21 cellular contexts compared by ENCODE assay signal in genomic region chr19:28864577-28865042, GRCh38.
DNase-seq lines count a peak whose midpoint lies in the region; ATAC-seq and TF ChIP-seq lines count a peak whose summit lies in the region.
"Had no signal": no experiment of that assay in that cellular context is flagged by ENCODE, and none has a peak within 500 bp of the region (broad histone marks: within the 10 kb centered on the region; RNA-seq: fewer than 3 reads in every experiment).

No MANE protein-coding gene starts in this region.

- WGBS in suprapubic skin: 30% methylated on average over 9 of the region's 9 CpGs

- peak overlapping the region; percentile 73 for H3K27ac Mint-ChIP-seq in mesothelial cell of epicardium
- H3K27ac Mint-ChIP-seq: activated T-cell treated with anti-CD3 and anti-CD28 coated beads, Interleukin-2, amount 50 U/mL, for 72 hours; natural killer cell; T-helper 17 cell; WTC11 had no signal

- H3K9me3 Mint-ChIP-seq in mesothelial cell of epicardium: no peaks in the 10 kb centered on the region
- H3K9me3 Mint-ChIP-seq: natural killer cell had no signal

- peak overlapping the region; percentile 8 to 44 for H3K27ac ChIP-seq in uterus
- no peak overlapping the region for H3K27ac ChIP-seq in suprapubic skin
- H3K27ac ChIP-seq: breast epithelium, SJSA1, thoracic aorta had no signal

- H3K36me3 Mint-ChIP-seq in mesothelial cell of epicardium: no peaks in the 10 kb centered on the region
- H3K36me3 Mint-ChIP-seq: natural killer cell had no signal

- H3K4me1 ChIP-seq in uterus: no peaks in the 10 kb centered on the region
- peaks cover 4% of the 10 kb centered on the region for H3K4me1 ChIP-seq in suprapubic skin
- H3K4me1 ChIP-seq: breast epithelium, SJSA1 had no signal

- H3K9me3 ChIP-seq in uterus: no peaks in the 10 kb centered on the region
- H3K9me3 ChIP-seq in suprapubic skin: no peaks in the 10 kb centered on the region
- H3K9me3 ChIP-seq: breast epithelium, SJSA1, thoracic aorta had no signal

- TF ChIP-seq CTCF in cardiac fibroblast (IDR thresholded peaks at IDR 0.05; ENCODE audit: low read depth, low read length) (no peak), mesothelial cell of epicardium (IDR thresholded peaks at IDR 0.05; ENCODE audit: unreplicated experiment) (no peak), uterus (IDR thresholded peaks at IDR 0.05) (no peak), suprapubic skin (IDR thresholded peaks at IDR 0.05) (no peak)

- TF ChIP-seq POLR2A in uterus (IDR thresholded peaks at IDR 0.05): no peak
- no peak for TF ChIP-seq POLR2A in suprapubic skin (IDR thresholded peaks at IDR 0.05)

- H3K4me3 ChIP-seq in cardiac fibroblast (replicated peaks in 1 of 2; ENCODE audit: low read depth in 2 of 2, low read length in 2 of 2): no peak overlapping the region
- H3K4me3 ChIP-seq in uterus: no peak overlapping the region
- no peak overlapping the region for H3K4me3 ChIP-seq in suprapubic skin
- H3K4me3 ChIP-seq: breast epithelium, SJSA1, thoracic aorta had no signal

- DNase-seq in Right ventricle myocardium inferior (ENCODE audit: missing footprints): no peak
- DNase-seq in cardiac septum (ENCODE audit: low spot score): no peak
- DNase-seq in cardiac fibroblast (ENCODE audit: low read depth in 2 of 2): peak; percentile 13 to 69
- DNase-seq in mesothelial cell of epicardium (ENCODE audit: low spot score in 2 of 2, unreplicated experiment in 2 of 2): no peak
- DNase-seq in uterus: peak; percentile 24 to 45
- DNase-seq in suprapubic skin (ENCODE audit: low spot score in 2 of 2): no peak
- DNase-seq: activated T-cell treated with anti-CD3 and anti-CD28 coated beads, Interleukin-2, amount 50 U/mL, for 72 hours; DMS153; Kasumi-1; mammary epithelial cell; natural killer cell; NCI-H187; NCI-H524; OCI-M1; T-helper 17 cell had no signal

- H3K4me3 Mint-ChIP-seq in mesothelial cell of epicardium: no peak overlapping the region
- H3K4me3 Mint-ChIP-seq: activated T-cell treated with anti-CD3 and anti-CD28 coated beads, Interleukin-2, amount 50 U/mL, for 72 hours; natural killer cell; T-helper 17 cell; WTC11 had no signal

- intact Hi-C loops in Right ventricle myocardium inferior (cut with DNase I): loop anchor here (5.0 kb wide), 1 partner anchor 72 kb away; no protein-coding TSS in a partner anchor
- intact Hi-C loops in cardiac septum (cut with DNase I): loop anchor here (2.0 kb wide), 1 partner anchor 18 kb away; no protein-coding TSS in a partner anchor
- intact Hi-C loops in uterus (cut with DNase I; ENCODE audit: low total_unique reads): no loop called here

- H3K4me1 Mint-ChIP-seq in mesothelial cell of epicardium: peaks cover 6% of the 10 kb centered on the region
- H3K4me1 Mint-ChIP-seq: T-helper 17 cell had no signal

- no peaks in the 10 kb centered on the region for H3K27me3 ChIP-seq in uterus
- H3K27me3 ChIP-seq in suprapubic skin: peaks cover 4% of the 10 kb centered on the region
- H3K27me3 ChIP-seq: SJSA1 had no signal

- ATAC-seq in Right ventricle myocardium inferior: peak; percentile 87
- ATAC-seq in GM21825 (IDR thresholded peaks at IDR 0.05; ENCODE audit: unreplicated experiment): no peak
- ATAC-seq in GM18520 (IDR thresholded peaks at IDR 0.05; ENCODE audit: unreplicated experiment): no peak
- ATAC-seq: activated T-cell treated with anti-CD3 and anti-CD28 coated beads, Interleukin-2, amount 50 U/mL, for 72 hours; natural killer cell; T-helper 17 cell; WTC11 had no signal

- H3K36me3 ChIP-seq in uterus (no peaks in the 10 kb centered on the region), suprapubic skin (no peaks in the 10 kb centered on the region)
- H3K36me3 ChIP-seq: breast epithelium, SJSA1, thoracic aorta had no signal

- H3K27me3 Mint-ChIP-seq in mesothelial cell of epicardium (ENCODE audit: low read depth): peaks cover 10% of the 10 kb centered on the region

- no peak for TF ChIP-seq EP300 in suprapubic skin (IDR thresholded peaks at IDR 0.05)

Comparison
In these comparisons a context has a peak if more than half of its experiments do, and no peak if none do; other contexts are left out.
1. DNase-seq: peak in cardiac fibroblast (2 of 2) and uterus (2 of 2); none in Right ventricle myocardium inferior (single experiment), cardiac septum (single experiment), mesothelial cell of epicardium (0 of 2) and suprapubic skin (0 of 2).